9 cellular contexts compared by ENCODE assay signal in the genomic region with DNA sequence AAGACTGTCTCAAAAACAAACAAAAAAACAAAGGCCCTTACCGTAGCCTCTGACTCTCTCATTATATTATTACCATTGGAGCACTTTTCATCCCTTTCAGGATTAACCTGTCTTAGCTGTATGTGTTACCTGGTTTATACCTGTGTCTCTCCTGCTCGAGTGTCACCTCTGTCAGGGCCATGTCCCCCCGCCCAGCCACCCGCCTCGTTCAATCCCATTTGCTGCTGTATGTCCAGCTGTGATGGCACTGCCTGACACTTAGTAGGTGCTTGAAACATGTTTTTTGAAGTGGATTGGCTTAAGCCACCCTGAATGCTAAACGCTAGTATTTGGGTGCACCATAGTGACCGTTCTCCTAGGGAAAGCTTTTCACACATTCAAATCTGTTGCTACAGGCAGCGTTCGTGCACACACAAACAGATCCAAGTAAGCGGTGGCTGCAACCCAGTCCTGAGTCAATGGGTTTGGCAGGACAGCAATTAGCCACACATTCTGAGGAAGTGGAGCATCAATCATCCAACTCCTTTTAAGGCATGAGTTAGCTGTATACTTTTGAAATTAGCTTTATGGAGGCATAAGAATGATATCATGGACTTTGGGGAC.
A peak's percentile ranks its signal among the peaks of the same experiment; 100 is the strongest.
DNase-seq lines count a peak whose midpoint lies in the region; ATAC-seq, FAIRE-seq and TF ChIP-seq lines count a peak whose summit lies in the region.
"Had no signal": no experiment of that assay in that cellular context is flagged by ENCODE, and none has a peak within 500 bp of the region (broad histone marks: within the 10 kb centered on the region; RNA-seq: fewer than 3 reads in every experiment).

No MANE protein-coding gene starts in this region.

- H3K4me3 ChIP-seq in pancreas: no peak overlapping the region

- ATAC-seq in esophagus mucosa (peak; percentile 73), pancreas (peak in 3 of 4 donors; percentile 8 to 61 (median 47)), HG02870 (IDR thresholded peaks at IDR 0.05; ENCODE audit: unreplicated experiment) (no peak), GM21723 (IDR thresholded peaks at IDR 0.05; ENCODE audit: unreplicated experiment) (no peak), GM18861 (IDR thresholded peaks at IDR 0.05; ENCODE audit: unreplicated experiment) (no peak)

- DNase-seq in EH (ENCODE audit: low read depth) (peak; percentile 85), NOMO-1 treated with DMSO at 0.1 percent for 48 hours (lab: John Stamatoyannopoulos, UW; ENCODE audit: unreplicated experiment) (peak; percentile 86), pancreas (no peak)
- DNase-seq in activated CD8-positive, alpha-beta memory T cell treated with anti-CD3 and anti-CD28 coated beads for 24 hours: no peak
- DNase-seq: cortex of kidney had no signal

- no peak for TF ChIP-seq CTCF in pancreas (IDR thresholded peaks at IDR 0.05)

- 81 to 82% methylated on average over 10 of the region's 10 CpGs for WGBS in pancreas, 2 donors

- H3K27ac ChIP-seq in pancreas: no peak overlapping the region

- H3K36me3 ChIP-seq in pancreas: no peaks in the 10 kb centered on the region

- no peak for FAIRE-seq in pancreas (lab: Jason Lieb, UNC)

- H3K9me3 ChIP-seq in pancreas: no peaks in the 10 kb centered on the region

- intact Hi-C loops in pancreas (cut with DNase I): no loop called here

- peaks cover 0 to 2% (median 0%) of the 10 kb centered on the region in 3 donors for H3K4me1 ChIP-seq in pancreas

- H3K27me3 ChIP-seq in pancreas: no peaks in the 10 kb centered on the region

Comparison
In these comparisons a context has a peak if more than half of its experiments do, and no peak if none do; other contexts are left out.
1. DNase-seq: peak in EH (single experiment) and NOMO-1 treated with DMSO at 0.1 percent for 48 hours (single experiment); none in pancreas (0 of 6) and activated CD8-positive, alpha-beta memory T cell treated with anti-CD3 and anti-CD28 coated beads for 24 hours (single experiment).
2. ATAC-seq: peak in esophagus mucosa (single experiment) and pancreas (3 of 4); none in HG02870 (single experiment), GM21723 (single experiment) and GM18861 (single experiment).